ENCODE assay signal across 21 cellular contexts in genomic region chr6:1094306-1094705, GRCh38.
DNase-seq lines count a peak whose midpoint lies in the region; ATAC-seq, FAIRE-seq and TF ChIP-seq lines count a peak whose summit lies in the region.
"Had no signal": no experiment of that assay in that cellular context is flagged by ENCODE, and none has a peak within 500 bp of the region (broad histone marks: within the 10 kb centered on the region; RNA-seq: fewer than 3 reads in every experiment).

No MANE protein-coding gene starts in this region.

- ATAC-seq in Right ventricle myocardium superior (ENCODE audit: poor library complexity) (peak; percentile 64), GM18498 (IDR thresholded peaks at IDR 0.05; ENCODE audit: unreplicated experiment) (no peak), GM18909 (IDR thresholded peaks at IDR 0.05; ENCODE audit: poor library complexity, unreplicated experiment) (no peak)
- ATAC-seq: body of pancreas had no signal

- no peak for FAIRE-seq in urothelium cell line (lab: Jason Lieb, UNC)
- FAIRE-seq: A204.1 had no signal

- CTCF ChIA-PET in activated naive CD4-positive, alpha-beta T cell treated with anti-CD3 and anti-CD28 coated beads for 36 hours (lab: Charles Lee) = no interaction called here

- H3K36me3 Mint-ChIP-seq in activated naive CD4-positive, alpha-beta T cell treated with anti-CD3 and anti-CD28 coated beads for 36 hours (ENCODE audit: low read depth) = no peaks in the 10 kb centered on the region
- H3K36me3 Mint-ChIP-seq: neural progenitor cell had no signal

- DNase-seq in Right ventricle myocardium superior (no peak), cardiac septum (ENCODE audit: low spot score) (no peak), choroid plexus epithelial cell (ENCODE audit: low read depth) (peak; percentile 82), inferior parietal cortex (ENCODE audit: extremely low spot score) (peak; percentile 15), urothelium cell line (ENCODE audit: low spot score) (peak; percentile 23)
- no peak for DNase-seq in activated naive CD4-positive, alpha-beta T cell treated with anti-CD3 and anti-CD28 coated beads for 36 hours
- DNase-seq: activated CD4-positive, alpha-beta T cell treated with anti-CD3 and anti-CD28 coated beads for 1 hour; activated CD8-positive, alpha-beta memory T cell treated with anti-CD3 and anti-CD28 coated beads, Interleukin-2, amount 50 U/mL, for 48 hours; activated naive CD4-positive, alpha-beta T cell; body of pancreas; GF-D8; NCI-H1436; NK-92 treated with Interleukin-12 subunit alpha and Interleukin-12 subunit beta, amount 100 ng/mL, for 24 hours; SIG-M5; sigmoid colon; upper lobe of left lung had no signal

- no peak overlapping the region for H3K4me3 ChIP-seq in choroid plexus epithelial cell (ENCODE audit: low read depth, low read length)
- H3K4me3 ChIP-seq: body of pancreas, neural progenitor cell, sigmoid colon, upper lobe of left lung had no signal

- no peak overlapping the region for H3K4me3 Mint-ChIP-seq in activated naive CD4-positive, alpha-beta T cell treated with anti-CD3 and anti-CD28 coated beads for 36 hours
- H3K4me3 Mint-ChIP-seq: neural progenitor cell; T-helper 2 cell treated with Interferon-gamma antibody and Interleukin-4, amounts not matched to agents 5 μg/mL and 100 μg/mL, for 36 hours had no signal

- peaks cover 10% of the 10 kb centered on the region for H3K27me3 Mint-ChIP-seq in activated naive CD4-positive, alpha-beta T cell treated with anti-CD3 and anti-CD28 coated beads for 36 hours (ENCODE audit: low read depth)

- H3K9me3 Mint-ChIP-seq in activated naive CD4-positive, alpha-beta T cell treated with anti-CD3 and anti-CD28 coated beads for 36 hours = no peaks in the 10 kb centered on the region
- H3K9me3 Mint-ChIP-seq: T-helper 2 cell treated with Interferon-gamma antibody and Interleukin-4, amounts not matched to agents 5 μg/mL and 100 μg/mL, for 36 hours had no signal

- TF ChIP-seq CTCF in choroid plexus epithelial cell (conservative IDR thresholded peaks at IDR 0.05; ENCODE audit: low read depth, low read length) = no peak

- H3K27ac Mint-ChIP-seq in activated naive CD4-positive, alpha-beta T cell treated with anti-CD3 and anti-CD28 coated beads for 36 hours = no peak overlapping the region
- H3K27ac Mint-ChIP-seq: T-helper 2 cell treated with Interferon-gamma antibody and Interleukin-4, amounts not matched to agents 5 μg/mL and 100 μg/mL, for 36 hours had no signal

- intact Hi-C loops in Right ventricle myocardium superior (cut with DNase I) (no loop called here), cardiac septum (cut with DNase I) (no loop called here)
- intact Hi-C loops in activated naive CD4-positive, alpha-beta T cell treated with anti-CD3 and anti-CD28 coated beads for 36 hours (cut with micrococcal nuclease) = no loop called here

- no peaks in the 10 kb centered on the region for H3K4me1 Mint-ChIP-seq in activated naive CD4-positive, alpha-beta T cell treated with anti-CD3 and anti-CD28 coated beads for 36 hours (ENCODE audit: low read depth)

Comparison
In these comparisons a context has a peak if more than half of its experiments do, and no peak if none do; other contexts are left out.
1. DNase-seq: peak in choroid plexus epithelial cell (single experiment), inferior parietal cortex (single experiment) and urothelium cell line (single experiment); none in Right ventricle myocardium superior (single experiment), cardiac septum (single experiment) and activated naive CD4-positive, alpha-beta T cell treated with anti-CD3 and anti-CD28 coated beads for 36 hours (single experiment).